In the genomic region with DNA sequence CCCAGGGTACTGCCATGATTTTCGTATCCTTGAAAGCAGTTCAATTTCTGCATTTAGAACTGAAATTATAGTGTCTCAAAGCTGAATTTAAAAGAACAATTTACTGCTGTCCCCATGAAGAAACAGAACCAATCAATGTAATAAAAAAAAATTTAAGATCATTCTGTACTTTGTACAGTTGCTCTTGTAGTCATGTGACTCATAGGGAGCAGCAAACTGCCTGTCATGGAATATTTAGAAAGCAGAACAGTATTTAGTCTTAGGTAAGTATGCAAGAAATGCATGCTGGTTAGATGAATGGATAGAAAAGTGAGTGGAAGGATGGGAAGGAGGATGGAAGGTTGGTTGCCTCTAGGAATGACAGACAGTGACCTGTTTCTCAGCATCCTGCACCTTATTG, we compare ENCODE assay signal across 8 cellular contexts.
"Had no signal": no experiment of that assay in that cellular context is flagged by ENCODE, and none has a peak within 500 bp of the region (broad histone marks: within the 10 kb centered on the region; RNA-seq: fewer than 3 reads in every experiment).

No MANE protein-coding gene starts in this region.

- DNase-seq: GDM1, GF-D8 had no signal

- ATAC-seq: GM12878 had no signal

- FAIRE-seq: G401.6, GM12878, GM12891, GM12892, GM18507, GM19239 had no signal

- H3K4me3 ChIP-seq: GM12878 had no signal
